Comparison of ENCODE assay signal across 12 cellular contexts in genomic region chr3:137988982-137989381, GRCh38. TPM values are rescaled to one million over a fixed set of nuclear protein-coding genes. Genes with fewer than 3 reads are reported as not detected.
DNase-seq lines count a peak whose midpoint lies in the region; ATAC-seq lines count a peak whose summit lies in the region.
"Had no signal": no experiment of that assay in that cellular context is flagged by ENCODE, and none has a peak within 500 bp of the region (broad histone marks: within the 10 kb centered on the region; RNA-seq: fewer than 3 reads in every experiment).

No MANE protein-coding gene starts in this region.

- no peaks in the 10 kb centered on the region for H3K36me3 Mint-ChIP-seq in activated CD4-positive, alpha-beta T cell treated with anti-CD3 and anti-CD28 coated beads for 36 hours (ENCODE audit: low read depth)

- H3K4me1 Mint-ChIP-seq in activated CD4-positive, alpha-beta T cell treated with anti-CD3 and anti-CD28 coated beads for 36 hours = peaks cover 4% of the 10 kb centered on the region

- POLR2A ChIA-PET in activated CD4-positive, alpha-beta T cell treated with anti-CD3 and anti-CD28 coated beads for 36 hours (lab: Charles Lee) = no interaction called here

- intact Hi-C loops in activated CD4-positive, alpha-beta T cell treated with anti-CD3 and anti-CD28 coated beads for 36 hours (cut with DNase I, micrococcal nuclease) = no loop called here

- DNase-seq in activated CD4-positive, alpha-beta T cell treated with anti-CD3 and anti-CD28 coated beads for 36 hours = no peak
- DNase-seq in activated CD4-positive, alpha-beta T cell treated with anti-CD3 and anti-CD28 coated beads for 4 hours = no peak
- no peak for DNase-seq in stimulated activated naive CD8-positive, alpha-beta T cell treated with anti-CD3 and anti-CD28 coated beads, Interleukin-15, Interleukin-2, amounts not matched to agents 100 U/mL and 50 U/mL, for 24 hours
- no peak for DNase-seq in NCI-H1930 (lab: John Stamatoyannopoulos, UW)
- DNase-seq in DMS79 (lab: John Stamatoyannopoulos, UW) = no peak
- no peak for DNase-seq in SKM-1 (lab: John Stamatoyannopoulos, UW; ENCODE audit: unreplicated experiment)
- DNase-seq: NCI-H1436; stimulated activated CD4-positive, alpha-beta T cell treated with anti-CD3 and anti-CD28 coated beads, Interleukin-4, amount 100 ng/mL, for 24 hours; upper lobe of left lung had no signal

- ATAC-seq in activated CD4-positive, alpha-beta T cell treated with anti-CD3 and anti-CD28 coated beads for 36 hours = peak; percentile 60
- ATAC-seq in GM21737 (IDR thresholded peaks at IDR 0.05; ENCODE audit: unreplicated experiment) (peak; percentile 67), HG03196 (IDR thresholded peaks at IDR 0.05; ENCODE audit: unreplicated experiment) (peak; percentile 68)
- ATAC-seq in stimulated activated naive CD8-positive, alpha-beta T cell treated with anti-CD3 and anti-CD28 coated beads, Interleukin-15, Interleukin-2, amounts not matched to agents 100 U/mL and 50 U/mL, for 24 hours = peak; percentile 58

- CTCF ChIA-PET in activated CD4-positive, alpha-beta T cell treated with anti-CD3 and anti-CD28 coated beads for 36 hours (lab: Charles Lee) = interaction anchor here (0.6 kb wide), 2 partner anchors 108 to 153 kb away, joined by 3 to 4 read pairs; no protein-coding TSS in a partner anchor

- H3K4me3 Mint-ChIP-seq in activated CD4-positive, alpha-beta T cell treated with anti-CD3 and anti-CD28 coated beads for 36 hours = no peak overlapping the region

- no peak overlapping the region for H3K27ac Mint-ChIP-seq in activated CD4-positive, alpha-beta T cell treated with anti-CD3 and anti-CD28 coated beads for 36 hours

- H3K27me3 Mint-ChIP-seq in activated CD4-positive, alpha-beta T cell treated with anti-CD3 and anti-CD28 coated beads for 36 hours = no peaks in the 10 kb centered on the region

- peaks cover 2% of the 10 kb centered on the region for H3K9me3 Mint-ChIP-seq in activated CD4-positive, alpha-beta T cell treated with anti-CD3 and anti-CD28 coated beads for 36 hours (ENCODE audit: low read depth)

RNA-seq across cellular contexts. Expression of gene CLDN18, which starts 21.0 kb away (rescaled TPM):
- not detected for total RNA-seq in activated CD4-positive, alpha-beta T cell treated with anti-CD3 and anti-CD28 coated beads for 36 hours
- total RNA-seq: RPMI7951 had no signal
